In the genomic region with DNA sequence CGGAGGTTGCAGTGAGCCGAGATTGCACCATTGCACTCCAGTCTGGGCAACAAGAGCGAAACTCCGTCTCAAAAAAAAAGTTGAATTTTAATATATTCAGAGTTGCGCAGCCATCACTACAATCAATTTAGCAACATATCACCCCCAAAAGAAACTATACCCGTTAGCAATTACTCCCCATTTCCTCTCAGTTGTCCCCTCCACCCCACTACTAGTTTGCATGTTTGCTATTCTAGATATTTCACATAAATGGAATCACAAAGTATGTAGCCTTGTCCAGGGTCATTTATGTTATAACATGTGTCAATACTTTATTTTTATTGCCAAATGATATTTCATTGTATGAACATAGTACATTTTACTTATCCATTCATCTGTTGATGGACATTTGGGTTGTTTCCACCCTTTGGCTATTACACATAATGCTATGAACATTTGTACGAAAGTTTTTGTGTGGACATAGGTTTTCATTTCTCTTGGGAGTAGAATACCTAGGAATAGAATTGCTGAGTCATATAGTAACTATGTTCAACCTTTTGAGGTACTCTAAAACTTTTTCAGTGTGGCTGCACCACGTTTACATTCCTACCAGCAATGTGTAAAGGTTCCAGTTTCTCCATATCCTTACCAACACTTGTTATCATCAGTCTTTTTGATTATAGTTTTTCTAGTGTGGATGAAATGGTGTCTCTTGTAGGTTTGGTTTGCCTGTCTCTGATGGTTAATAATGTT, we compare ENCODE assay signal across 9 cellular contexts. TPM values are rescaled to one million over a fixed set of nuclear protein-coding genes. Genes with fewer than 3 reads are reported as not detected.
DNase-seq lines count a peak whose midpoint lies in the region; ATAC-seq, FAIRE-seq and TF ChIP-seq lines count a peak whose summit lies in the region.
"Had no signal": no experiment of that assay in that cellular context is flagged by ENCODE, and none has a peak within 500 bp of the region (broad histone marks: within the 10 kb centered on the region; RNA-seq: fewer than 3 reads in every experiment).

No MANE protein-coding gene starts in this region.

- H3K36me3 ChIP-seq in OCI-LY7 (ENCODE audit: insufficient read depth, low read length) (no peaks in the 10 kb centered on the region), endodermal cell (ENCODE audit: control insufficient read depth, insufficient read depth, low read length) (no peaks in the 10 kb centered on the region), gastrocnemius medialis (no peaks in the 10 kb centered on the region)

- intact Hi-C loops in OCI-LY7 (cut with micrococcal nuclease; ENCODE audit: unreplicated experiment) (loop anchor here (5.0 kb wide), 1 partner anchor 551 kb away; a partner anchor contains a TSS), gastrocnemius medialis (cut with DNase I; ENCODE audit: low total_unique reads) (loop anchor here (5.0 kb wide), 2 partner anchors 109 to 776 kb away; a partner anchor contains a TSS)

- ATAC-seq in gastrocnemius medialis: no peak
- ATAC-seq in GM19395 (IDR thresholded peaks at IDR 0.05; ENCODE audit: unreplicated experiment): no peak

- CTCF ChIA-PET in OCI-LY7 (lab: Charles Lee; ENCODE audit: unreplicated experiment): no interaction called here

- DNase-seq in GM12892 (ENCODE audit: insufficient read length) (no peak), OCI-LY7 (ENCODE audit: low spot score) (no peak), endodermal cell (no peak), gastrocnemius medialis (no peak), DMS153 (lab: John Stamatoyannopoulos, UW) (no peak), hippocampal formation (lab: John Stamatoyannopoulos, UW) (no peak)
- DNase-seq: activated CD4-positive, alpha-beta T cell treated with anti-CD3 and anti-CD28 coated beads, Interleukin-2, amount 50 U/mL, for 48 hours; NCI-H524 treated with DMSO at 0.1 percent for 48 hours had no signal

- no peaks in the 10 kb centered on the region for H3K9me3 ChIP-seq in OCI-LY7 (ENCODE audit: low read length)
- no peaks in the 10 kb centered on the region for H3K9me3 ChIP-seq in endodermal cell (ENCODE audit: control insufficient read depth, low read length)
- H3K9me3 ChIP-seq in gastrocnemius medialis: no peaks in the 10 kb centered on the region

- TF ChIP-seq POLR2A in GM12892 (IDR thresholded peaks at IDR 0.05; ENCODE audit: low read depth, low read length) (no peak; the same call in 1 of the 2 replicates), gastrocnemius medialis (IDR thresholded peaks at IDR 0.05) (no peak)

- in situ Hi-C loops in gastrocnemius medialis (cut with MboI; ENCODE audit: low sequenced_read_pairs in 4 of 4): no loop called here

- peak; percentile 66 for FAIRE-seq in GM12892 (lab: Jason Lieb, UNC)

- peak overlapping the region; percentile 86 for H3K27ac Mint-ChIP-seq in endodermal cell

- peaks cover 28% of the 10 kb centered on the region for H3K4me1 ChIP-seq in OCI-LY7 (ENCODE audit: insufficient read depth, low read length, poor library complexity, severe bottlenecking)
- no peaks in the 10 kb centered on the region for H3K4me1 ChIP-seq in endodermal cell (ENCODE audit: control insufficient read depth, insufficient read depth, low read length)
- H3K4me1 ChIP-seq in gastrocnemius medialis: peaks cover 20 to 27% of the 10 kb centered on the region in 2 donors

- peaks cover 55% of the 10 kb centered on the region for H3K79me2 ChIP-seq in OCI-LY7 (ENCODE audit: insufficient read depth, low read depth, low read length)

- peak overlapping the region; percentile 20 for H3K27ac ChIP-seq in OCI-LY7 (ENCODE audit: low read depth, low read length, poor library complexity, severe bottlenecking)
- H3K27ac ChIP-seq in endodermal cell (ENCODE audit: low read depth, low read length): no peak overlapping the region
- H3K27ac ChIP-seq in gastrocnemius medialis: peak overlapping the region; percentile 90 to 99 (median 97)

- POLR2A ChIA-PET in OCI-LY7 (lab: Charles Lee): no interaction called here

- peak overlapping the region; percentile 96 for H3K4me3 Mint-ChIP-seq in endodermal cell

- H3K9ac ChIP-seq in endodermal cell (ENCODE audit: extremely low read depth, low read length, poor library complexity, severe bottlenecking): no peak overlapping the region

- no peaks in the 10 kb centered on the region for H3K27me3 Mint-ChIP-seq in endodermal cell (ENCODE audit: insufficient read depth)

- H3K4me1 Mint-ChIP-seq in endodermal cell: peaks cover 11% of the 10 kb centered on the region

- peak overlapping the region; percentile 8; the same call in 1 of the 2 replicates for H2AFZ ChIP-seq in OCI-LY7 (ENCODE audit: low read length)

- H3K27me3 ChIP-seq in endodermal cell (ENCODE audit: control insufficient read depth, insufficient read depth, low read length, poor library complexity, severe bottlenecking) (no peaks in the 10 kb centered on the region), gastrocnemius medialis (no peaks in the 10 kb centered on the region)

- H3K4me3 ChIP-seq in OCI-LY7 (ENCODE audit: low read depth, low read length, poor library complexity, severe bottlenecking) (peak overlapping the region; percentile 82), endodermal cell (ENCODE audit: low read length) (peak overlapping the region; percentile 28), gastrocnemius medialis (no peak overlapping the region)

- H3K4me2 ChIP-seq in OCI-LY7 (ENCODE audit: low read length): peak overlapping the region; percentile 100

- peaks cover 2% of the 10 kb centered on the region for H3K9me3 Mint-ChIP-seq in endodermal cell

- no TSS peak for BruUV-seq in OCI-LY7 (replicated peaks; lab: Mats Ljungman, UMichigan)

- no peaks in the 10 kb centered on the region for H4K20me1 ChIP-seq in OCI-LY7 (ENCODE audit: insufficient read depth, low read length)

- peaks cover 15% of the 10 kb centered on the region for H3K36me3 Mint-ChIP-seq in endodermal cell (ENCODE audit: low read depth)

- WGBS in endodermal cell (ENCODE audit: insufficient coverage in 1 of 2, insufficient read length in 1 of 2), 2 experiments: 94 to 96% methylated on average over 3 to 8 of the region's 8 CpGs

- TF ChIP-seq CTCF in OCI-LY7 (conservative IDR thresholded peaks at IDR 0.05; ENCODE audit: low read length) (no peak), endodermal cell (conservative IDR thresholded peaks at IDR 0.05) (no peak), gastrocnemius medialis (IDR thresholded peaks at IDR 0.05 in 4 of 5, conservative IDR thresholded peaks at IDR 0.05 in 1 of 5) (no peak)

- no peaks in the 10 kb centered on the region for H3K9me2 ChIP-seq in OCI-LY7 (ENCODE audit: insufficient read depth, low read length)

RNA-seq across cellular contexts. Expression of a gene that starts 2.2 kb away (rescaled TPM):
- 21.3 TPM for polyA plus RNA-seq in GM12892 (2012; ENCODE audit: missing spikeins)
- total RNA-seq in OCI-LY7 (2014; rRNA removed; shearing (Covaris generic)): 25.0 and 36.2 TPM in 2 replicates
- total RNA-seq in OCI-LY7 (2022): 22.9 and 28.4 TPM in 2 replicates
- 10 to 100 TPM; 34.6 to 44.4 TPM for total RNA-seq in endodermal cell
- 30.4 TPM for polyA plus RNA-seq in endodermal cell (2013, experiment 1 of 2)
- polyA plus RNA-seq in endodermal cell (2013, experiment 2 of 2): 37.5 TPM
- 10 to 100 TPM; 33.3 to 42.6 (median 36.9) TPM for total RNA-seq in gastrocnemius medialis

Comparison
In these comparisons a context has a peak if more than half of its experiments do, and no peak if none do; other contexts are left out.
1. H3K4me3 ChIP-seq: peak in OCI-LY7 (single experiment) and endodermal cell (single experiment); none in gastrocnemius medialis (0 of 4).